In the genomic region with DNA sequence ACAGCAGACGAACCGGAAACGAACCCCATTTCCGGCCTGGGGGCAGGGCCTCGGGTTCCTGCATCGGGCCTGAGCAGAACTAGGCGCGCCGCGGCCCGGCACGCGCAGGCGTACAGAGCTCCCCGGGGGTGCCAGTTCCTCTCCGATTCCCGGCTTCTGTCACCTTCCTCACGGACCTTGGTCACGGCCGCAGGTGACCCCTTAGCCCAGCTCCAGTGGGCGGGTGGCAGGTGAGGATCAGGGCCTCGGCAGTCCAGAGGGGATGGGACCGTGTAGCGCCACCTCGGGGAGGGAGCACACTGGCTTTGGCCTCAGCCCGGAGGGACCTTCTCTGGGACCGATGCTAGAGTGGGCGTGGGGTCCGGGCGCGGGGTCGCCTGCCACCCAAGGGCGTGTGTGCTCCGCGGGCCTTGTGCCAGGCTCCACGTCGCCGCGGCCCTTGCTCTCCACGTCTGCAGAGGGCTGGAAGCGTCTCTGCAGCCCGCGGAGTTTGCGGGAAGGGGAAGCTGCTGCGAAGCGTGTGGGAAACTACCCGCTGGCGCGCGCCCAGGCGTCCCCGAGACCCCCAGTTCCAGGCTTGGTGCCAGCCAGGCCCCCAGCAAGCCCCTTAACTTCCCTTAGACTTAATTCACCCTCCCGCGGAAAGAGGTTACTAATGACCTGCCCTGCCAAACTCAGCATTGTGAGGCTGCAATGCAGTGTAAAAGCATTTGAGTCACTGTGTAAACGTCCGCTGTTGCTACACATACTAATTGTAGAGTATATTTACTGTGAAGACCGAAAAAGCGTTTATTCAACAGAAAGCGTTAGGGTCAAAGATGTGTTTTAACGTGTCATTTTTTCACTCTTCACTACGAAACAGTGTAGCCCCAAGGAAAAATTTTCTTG, we compare ENCODE assay signal across 8 cellular contexts. TPM values are rescaled to one million over a fixed set of nuclear protein-coding genes. Genes with fewer than 3 reads are reported as not detected.
DNase-seq lines count a peak whose midpoint lies in the region; ATAC-seq and TF ChIP-seq lines count a peak whose summit lies in the region.

Gene TRAPPC12 (plus strand): TSS at position 48 of the 888 bp plus-strand sequence. CDS start 7,930 bp downstream, outside the sequence.

- no peaks in the 10 kb centered on the region for H3K27me3 ChIP-seq in colonic mucosa

- no peaks in the 10 kb centered on the region for H3K36me3 ChIP-seq in colonic mucosa

- intact Hi-C loops in colonic mucosa (cut with DNase I): loop anchor here (5.0 kb wide), 1 partner anchor 177 kb away; the partner anchor contains the start of gene RNASEH1

- peak within 1 kb of the TSS; percentile 89 for H3K27ac ChIP-seq in colonic mucosa

- ATAC-seq in GM18907 (IDR thresholded peaks at IDR 0.05; ENCODE audit: unreplicated experiment) (peak; percentile 80), HG03159 (IDR thresholded peaks at IDR 0.05; ENCODE audit: unreplicated experiment) (peak; percentile 73)

- peak within 1 kb of the TSS; percentile 96 for H3K4me3 ChIP-seq in colonic mucosa

- peaks cover 5% of the 10 kb centered on the region for H3K4me1 ChIP-seq in colonic mucosa

- no peaks in the 10 kb centered on the region for H3K9me3 ChIP-seq in colonic mucosa

- peak within 1 kb of the TSS; percentile 88 to 92 for H3K9ac ChIP-seq in colonic mucosa (ENCODE audit: low read depth in 2 of 2, low read length in 2 of 2)

- DNase-seq in AG20443 (ENCODE audit: low spot score) (peak; percentile 95), NCI-H524 treated with DMSO at 0.1 percent for 48 hours (lab: John Stamatoyannopoulos, UW) (peak; percentile 61), colonic mucosa (peak; percentile 96), left kidney (ENCODE audit: low read depth, low spot score) (peak; percentile 97)
- DNase-seq in activated CD4-positive, alpha-beta T cell treated with anti-CD3 and anti-CD28 coated beads for 48 hours: peak; percentile 95
- peak; percentile 91 for DNase-seq in stimulated activated CD4-positive, alpha-beta T cell treated with anti-CD3 and anti-CD28 coated beads, Interleukin-2, amount 100 ng/mL, for 4 hours (ENCODE audit: low read depth)

- TF ChIP-seq CTCF in colonic mucosa (IDR thresholded peaks at IDR 0.05): peak; percentile 16

RNA-seq across cellular contexts. Expression of gene TRAPPC12, which starts in this region (rescaled TPM):
- total RNA-seq in colonic mucosa: 10 to 100 TPM; 59.1 to 91.5 TPM

Comparison
In these comparisons a context has a peak if more than half of its experiments do, and no peak if none do; other contexts are left out.
1. Peak in every context shown above with its lines: DNase-seq, ATAC-seq, H3K4me3 ChIP-seq and H3K27ac ChIP-seq.